Comparison of ENCODE assay signal across 1 cellular context in genomic region chr7:150379590-150380379, GRCh38.
A peak's percentile ranks its signal among the peaks of the same experiment; 100 is the strongest.
TF ChIP-seq lines count a peak whose summit lies in the region.

No MANE protein-coding gene starts in this region.

TF ChIP-seq in WTC11, 78 proteins besides CTCF, POLR2A, EP300 and RAD21 (continued from another document):
- TF ChIP-seq STAT6 (CRISPR knock-in tag; conservative IDR thresholded peaks at IDR 0.05; ENCODE audit: low read depth) (no peak), NR1H2 (CRISPR knock-in tag; IDR thresholded peaks at IDR 0.05) (no peak), HMGA2 (CRISPR knock-in tag; IDR thresholded peaks at IDR 0.05) (no peak), FOXK1 (CRISPR knock-in tag; IDR thresholded peaks at IDR 0.05) (no peak), MLX (CRISPR knock-in tag; IDR thresholded peaks at IDR 0.05) (0 out of 2 replicates have a peak, but pooled peaks have one; percentile 12), TCF7 (CRISPR knock-in tag; IDR thresholded peaks at IDR 0.05; ENCODE audit: low read depth) (no peak), ZNF121 (CRISPR knock-in tag; IDR thresholded peaks at IDR 0.05) (peak; percentile 45), IRF1 (CRISPR knock-in tag; IDR thresholded peaks at IDR 0.05) (0 out of 2 replicates have a peak, but pooled peaks have one; percentile 14)
